In the genomic region with DNA sequence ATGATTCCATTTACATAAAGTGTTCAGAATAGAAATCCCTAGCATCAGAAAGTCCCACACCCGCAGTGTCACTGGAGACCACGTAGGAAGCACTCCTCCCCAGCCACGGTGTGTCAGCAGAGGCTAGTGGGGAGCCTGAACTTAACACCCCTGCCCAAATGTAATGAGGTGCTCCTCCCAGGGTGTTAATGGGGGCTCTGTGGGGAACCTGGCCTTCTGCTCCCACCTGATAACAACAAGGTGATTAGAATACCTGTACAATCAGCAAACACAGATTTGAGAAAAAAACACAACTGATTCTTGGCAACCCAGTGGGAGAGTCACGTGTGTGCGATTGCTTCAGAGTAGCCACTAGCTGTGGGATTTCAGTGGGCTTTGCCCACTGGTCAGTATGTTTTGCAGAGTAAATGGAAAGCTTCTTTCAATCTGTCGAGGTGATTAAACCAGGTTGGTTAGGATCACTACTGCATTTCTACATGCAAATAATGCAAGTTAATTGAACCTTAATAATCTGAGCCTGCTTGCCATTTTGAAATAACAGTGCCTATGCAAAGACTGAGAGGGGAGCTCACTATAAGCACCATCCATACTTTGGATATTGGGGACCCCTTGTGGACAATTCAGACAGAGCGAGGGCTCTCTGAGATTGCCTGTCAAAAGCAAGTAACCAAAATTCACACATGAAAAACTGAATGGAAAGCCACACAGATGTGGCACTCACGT, we compare ENCODE assay signal across 2 cellular contexts.
TF ChIP-seq lines count a peak whose summit lies in the region.

No MANE protein-coding gene starts in this region.

TF ChIP-seq in SK-N-SH, 30 proteins besides CTCF, POLR2A, EP300 and RAD21:
- TF ChIP-seq ZBTB33 (IDR thresholded peaks at IDR 0.05; ENCODE audit: borderline replicate concordance, low read depth) = no peak
- TF ChIP-seq JUND (IDR thresholded peaks at IDR 0.05) = no peak
- TF ChIP-seq MEF2A (IDR thresholded peaks at IDR 0.05; ENCODE audit: borderline replicate concordance, low read depth) = no peak
- TF ChIP-seq TEAD4 (IDR thresholded peaks at IDR 0.05; ENCODE audit: borderline replicate concordance, insufficient read depth) = no peak
- TF ChIP-seq CHD2 (IDR thresholded peaks at IDR 0.05; ENCODE audit: low read length, partially characterized antibody) = no peak
- TF ChIP-seq SIN3A (IDR thresholded peaks at IDR 0.05; ENCODE audit: borderline replicate concordance, low read depth, low read length) = 0 out of 2 replicates have a peak, but pooled peaks have one; percentile 53
- TF ChIP-seq REST (IDR thresholded peaks at IDR 0.05; ENCODE audit: low read depth, low read length) = no peak
- TF ChIP-seq TCF12 (IDR thresholded peaks at IDR 0.05) = no peak
- TF ChIP-seq EZH2phosphoT487 (IDR thresholded peaks at IDR 0.05; ENCODE audit: borderline replicate concordance, low read depth) = no peak
- TF ChIP-seq FOXM1 (IDR thresholded peaks at IDR 0.05; ENCODE audit: low read depth) = no peak
- no peak for TF ChIP-seq MAX (IDR thresholded peaks at IDR 0.05; ENCODE audit: low read depth)
- TF ChIP-seq, protein P1, sequence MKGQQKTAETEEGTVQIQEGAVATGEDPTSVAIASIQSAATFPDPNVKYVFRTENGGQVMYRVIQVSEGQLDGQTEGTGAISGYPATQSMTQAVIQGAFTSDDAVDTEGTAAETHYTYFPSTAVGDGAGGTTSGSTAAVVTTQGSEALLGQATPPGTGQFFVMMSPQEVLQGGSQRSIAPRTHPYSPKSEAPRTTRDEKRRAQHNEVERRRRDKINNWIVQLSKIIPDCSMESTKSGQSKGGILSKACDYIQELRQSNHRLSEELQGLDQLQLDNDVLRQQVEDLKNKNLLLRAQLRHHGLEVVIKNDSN (IDR thresholded peaks at IDR 0.05; ENCODE audit: borderline replicate concordance, low read depth) = no peak
- peak; percentile 97 for TF ChIP-seq SMC3 (IDR thresholded peaks at IDR 0.05; ENCODE audit: low read depth, low read length)
- peak; percentile 44; the same call in 1 of the 2 replicates for TF ChIP-seq RFX5 (IDR thresholded peaks at IDR 0.05; ENCODE audit: low read length)
- no peak for TF ChIP-seq NFIC (IDR thresholded peaks at IDR 0.05; ENCODE audit: borderline replicate concordance)
- TF ChIP-seq YY1 (IDR thresholded peaks at IDR 0.05; ENCODE audit: low read depth) = no peak
- TF ChIP-seq MXI1 (IDR thresholded peaks at IDR 0.05; ENCODE audit: low read depth, low read length) = peak; percentile 79
- no peak for TF ChIP-seq RXRA (IDR thresholded peaks at IDR 0.05; ENCODE audit: borderline replicate concordance, low read depth)
- TF ChIP-seq TAF1 (IDR thresholded peaks at IDR 0.05; ENCODE audit: borderline replicate concordance, low read depth, low read length) = no peak
- no peak for TF ChIP-seq FOXJ3 (CRISPR knock-in tag; IDR thresholded peaks at IDR 0.05)
- no peak for TF ChIP-seq FOSL2 (IDR thresholded peaks at IDR 0.05; ENCODE audit: borderline replicate concordance, low read depth)
- TF ChIP-seq GABPA (IDR thresholded peaks at IDR 0.05; ENCODE audit: low read depth) = no peak
- TF ChIP-seq NRF1 (IDR thresholded peaks at IDR 0.05; ENCODE audit: low read depth, low read length) = peak; percentile 24; the same call in 1 of the 2 replicates

TF ChIP-seq in HepG2, 621 proteins besides CTCF, POLR2A, EP300 and RAD21 (continues in another document):
- TF ChIP-seq, protein P2, sequence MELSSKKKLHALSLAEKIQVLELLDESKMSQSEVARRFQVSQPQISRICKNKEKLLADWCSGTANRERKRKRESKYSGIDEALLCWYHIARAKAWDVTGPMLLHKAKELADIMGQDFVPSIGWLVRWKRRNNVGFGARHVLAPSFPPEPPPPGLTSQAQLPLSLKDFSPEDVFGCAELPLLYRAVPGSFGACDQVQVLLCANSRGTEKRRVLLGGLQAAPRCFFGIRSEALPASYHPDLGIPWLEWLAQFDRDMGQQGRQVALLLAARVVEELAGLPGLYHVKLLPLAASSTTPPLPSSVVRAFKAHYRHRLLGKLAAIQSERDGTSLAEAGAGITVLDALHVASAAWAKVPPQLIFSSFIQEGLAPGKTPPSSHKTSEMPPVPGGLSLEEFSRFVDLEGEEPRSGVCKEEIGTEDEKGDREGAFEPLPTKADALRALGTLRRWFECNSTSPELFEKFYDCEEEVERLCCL (CRISPR knock-in tag; IDR thresholded peaks at IDR 0.05; ENCODE audit: borderline replicate concordance) = no peak
- no peak for TF ChIP-seq MYC (CRISPR knock-in tag; IDR thresholded peaks at IDR 0.05; ENCODE audit: borderline replicate concordance)
- TF ChIP-seq BCL6 (CRISPR knock-in tag; IDR thresholded peaks at IDR 0.05) = no peak
- TF ChIP-seq ZFP82 (CRISPR knock-in tag; IDR thresholded peaks at IDR 0.05; ENCODE audit: borderline replicate concordance) = no peak
- TF ChIP-seq HHEX (CRISPR knock-in tag; IDR thresholded peaks at IDR 0.05) = no peak
- peak; percentile 66; the same call in 1 of the 2 replicates for TF ChIP-seq ZNF644 (CRISPR knock-in tag; IDR thresholded peaks at IDR 0.05; ENCODE audit: low read depth)
- TF ChIP-seq, protein P3, sequence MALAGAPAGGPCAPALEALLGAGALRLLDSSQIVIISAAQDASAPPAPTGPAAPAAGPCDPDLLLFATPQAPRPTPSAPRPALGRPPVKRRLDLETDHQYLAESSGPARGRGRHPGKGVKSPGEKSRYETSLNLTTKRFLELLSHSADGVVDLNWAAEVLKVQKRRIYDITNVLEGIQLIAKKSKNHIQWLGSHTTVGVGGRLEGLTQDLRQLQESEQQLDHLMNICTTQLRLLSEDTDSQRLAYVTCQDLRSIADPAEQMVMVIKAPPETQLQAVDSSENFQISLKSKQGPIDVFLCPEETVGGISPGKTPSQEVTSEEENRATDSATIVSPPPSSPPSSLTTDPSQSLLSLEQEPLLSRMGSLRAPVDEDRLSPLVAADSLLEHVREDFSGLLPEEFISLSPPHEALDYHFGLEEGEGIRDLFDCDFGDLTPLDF (CRISPR knock-in tag; IDR thresholded peaks at IDR 0.05) = no peak
- TF ChIP-seq TSC22D2 (CRISPR knock-in tag; IDR thresholded peaks at IDR 0.05; ENCODE audit: borderline replicate concordance) = peak; percentile 23; the same call in 1 of the 2 replicates
- no peak for TF ChIP-seq MATR3 (CRISPR knock-in tag; IDR thresholded peaks at IDR 0.05)
- TF ChIP-seq, protein P4, sequence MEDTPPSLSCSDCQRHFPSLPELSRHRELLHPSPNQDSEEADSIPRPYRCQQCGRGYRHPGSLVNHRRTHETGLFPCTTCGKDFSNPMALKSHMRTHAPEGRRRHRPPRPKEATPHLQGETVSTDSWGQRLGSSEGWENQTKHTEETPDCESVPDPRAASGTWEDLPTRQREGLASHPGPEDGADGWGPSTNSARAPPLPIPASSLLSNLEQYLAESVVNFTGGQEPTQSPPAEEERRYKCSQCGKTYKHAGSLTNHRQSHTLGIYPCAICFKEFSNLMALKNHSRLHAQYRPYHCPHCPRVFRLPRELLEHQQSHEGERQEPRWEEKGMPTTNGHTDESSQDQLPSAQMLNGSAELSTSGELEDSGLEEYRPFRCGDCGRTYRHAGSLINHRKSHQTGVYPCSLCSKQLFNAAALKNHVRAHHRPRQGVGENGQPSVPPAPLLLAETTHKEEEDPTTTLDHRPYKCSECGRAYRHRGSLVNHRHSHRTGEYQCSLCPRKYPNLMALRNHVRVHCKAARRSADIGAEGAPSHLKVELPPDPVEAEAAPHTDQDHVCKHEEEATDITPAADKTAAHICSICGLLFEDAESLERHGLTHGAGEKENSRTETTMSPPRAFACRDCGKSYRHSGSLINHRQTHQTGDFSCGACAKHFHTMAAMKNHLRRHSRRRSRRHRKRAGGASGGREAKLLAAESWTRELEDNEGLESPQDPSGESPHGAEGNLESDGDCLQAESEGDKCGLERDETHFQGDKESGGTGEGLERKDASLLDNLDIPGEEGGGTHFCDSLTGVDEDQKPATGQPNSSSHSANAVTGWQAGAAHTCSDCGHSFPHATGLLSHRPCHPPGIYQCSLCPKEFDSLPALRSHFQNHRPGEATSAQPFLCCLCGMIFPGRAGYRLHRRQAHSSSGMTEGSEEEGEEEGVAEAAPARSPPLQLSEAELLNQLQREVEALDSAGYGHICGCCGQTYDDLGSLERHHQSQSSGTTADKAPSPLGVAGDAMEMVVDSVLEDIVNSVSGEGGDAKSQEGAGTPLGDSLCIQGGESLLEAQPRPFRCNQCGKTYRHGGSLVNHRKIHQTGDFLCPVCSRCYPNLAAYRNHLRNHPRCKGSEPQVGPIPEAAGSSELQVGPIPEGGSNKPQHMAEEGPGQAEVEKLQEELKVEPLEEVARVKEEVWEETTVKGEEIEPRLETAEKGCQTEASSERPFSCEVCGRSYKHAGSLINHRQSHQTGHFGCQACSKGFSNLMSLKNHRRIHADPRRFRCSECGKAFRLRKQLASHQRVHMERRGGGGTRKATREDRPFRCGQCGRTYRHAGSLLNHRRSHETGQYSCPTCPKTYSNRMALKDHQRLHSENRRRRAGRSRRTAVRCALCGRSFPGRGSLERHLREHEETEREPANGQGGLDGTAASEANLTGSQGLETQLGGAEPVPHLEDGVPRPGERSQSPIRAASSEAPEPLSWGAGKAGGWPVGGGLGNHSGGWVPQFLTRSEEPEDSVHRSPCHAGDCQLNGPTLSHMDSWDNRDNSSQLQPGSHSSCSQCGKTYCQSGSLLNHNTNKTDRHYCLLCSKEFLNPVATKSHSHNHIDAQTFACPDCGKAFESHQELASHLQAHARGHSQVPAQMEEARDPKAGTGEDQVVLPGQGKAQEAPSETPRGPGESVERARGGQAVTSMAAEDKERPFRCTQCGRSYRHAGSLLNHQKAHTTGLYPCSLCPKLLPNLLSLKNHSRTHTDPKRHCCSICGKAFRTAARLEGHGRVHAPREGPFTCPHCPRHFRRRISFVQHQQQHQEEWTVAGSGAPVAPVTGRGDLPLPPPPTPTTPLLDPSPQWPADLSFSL (CRISPR knock-in tag; IDR thresholded peaks at IDR 0.05) = no peak
- 0 out of 2 replicates have a peak, but pooled peaks have one; percentile 25 for TF ChIP-seq ZNF430 (CRISPR knock-in tag; IDR thresholded peaks at IDR 0.05)
- peak; percentile 79 for TF ChIP-seq MED1 (CRISPR knock-in tag; IDR thresholded peaks at IDR 0.05)
- peak; percentile 87; the same call in 1 of the 2 replicates for TF ChIP-seq SP140L (CRISPR knock-in tag; IDR thresholded peaks at IDR 0.05; ENCODE audit: borderline replicate concordance)
- 0 out of 2 replicates have a peak, but pooled peaks have one; percentile 58 for TF ChIP-seq ZNF124 (CRISPR knock-in tag; IDR thresholded peaks at IDR 0.05)
- 0 out of 2 replicates have a peak, but pooled peaks have one; percentile 50 for TF ChIP-seq ZBTB49 (CRISPR knock-in tag; IDR thresholded peaks at IDR 0.05; ENCODE audit: borderline replicate concordance)
- TF ChIP-seq ZNF790 (CRISPR knock-in tag; IDR thresholded peaks at IDR 0.05; ENCODE audit: borderline replicate concordance) = no peak
- TF ChIP-seq HMG20A (CRISPR knock-in tag; IDR thresholded peaks at IDR 0.05; ENCODE audit: borderline replicate concordance) = peak; percentile 24; the same call in 1 of the 2 replicates
- peak; percentile 31; the same call in 1 of the 2 replicates for TF ChIP-seq CSRNP1 (CRISPR knock-in tag; IDR thresholded peaks at IDR 0.05)
- TF ChIP-seq ZBTB38 (CRISPR knock-in tag; IDR thresholded peaks at IDR 0.05) = peak; percentile 78
- TF ChIP-seq, protein P5, sequence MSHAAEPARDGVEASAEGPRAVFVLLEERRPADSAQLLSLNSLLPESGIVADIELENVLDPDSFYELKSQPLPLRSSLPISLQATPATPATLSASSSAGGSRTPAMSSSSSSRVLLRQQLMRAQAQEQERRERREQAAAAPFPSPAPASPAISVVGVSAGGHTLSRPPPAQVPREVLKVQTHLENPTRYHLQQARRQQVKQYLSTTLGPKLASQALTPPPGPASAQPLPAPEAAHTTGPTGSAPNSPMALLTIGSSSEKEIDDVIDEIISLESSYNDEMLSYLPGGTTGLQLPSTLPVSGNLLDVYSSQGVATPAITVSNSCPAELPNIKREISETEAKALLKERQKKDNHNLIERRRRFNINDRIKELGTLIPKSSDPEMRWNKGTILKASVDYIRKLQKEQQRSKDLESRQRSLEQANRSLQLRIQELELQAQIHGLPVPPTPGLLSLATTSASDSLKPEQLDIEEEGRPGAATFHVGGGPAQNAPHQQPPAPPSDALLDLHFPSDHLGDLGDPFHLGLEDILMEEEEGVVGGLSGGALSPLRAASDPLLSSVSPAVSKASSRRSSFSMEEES (CRISPR knock-in tag; IDR thresholded peaks at IDR 0.05) = peak; percentile 17; the same call in 1 of the 2 replicates
- 0 out of 2 replicates have a peak, but pooled peaks have one; percentile 46 for TF ChIP-seq ZNF335 (CRISPR knock-in tag; IDR thresholded peaks at IDR 0.05)
- TF ChIP-seq KLF11 (CRISPR knock-in tag; IDR thresholded peaks at IDR 0.05) = peak; percentile 54; the same call in 1 of the 2 replicates
- 0 out of 2 replicates have a peak, but pooled peaks have one; percentile 28 for TF ChIP-seq SNAPC2 (CRISPR knock-in tag; IDR thresholded peaks at IDR 0.05)
- TF ChIP-seq POGZ (CRISPR knock-in tag; IDR thresholded peaks at IDR 0.05) = 0 out of 2 replicates have a peak, but pooled peaks have one; percentile 21
- peak; percentile 65; the same call in 1 of the 2 replicates for TF ChIP-seq REPIN1 (CRISPR knock-in tag; IDR thresholded peaks at IDR 0.05; ENCODE audit: borderline replicate concordance, low read depth)
- TF ChIP-seq ZNF530 (CRISPR knock-in tag; IDR thresholded peaks at IDR 0.05; ENCODE audit: low read depth) = no peak
- TF ChIP-seq HNRNPH1 (optimal IDR thresholded peaks at IDR 0.05; ENCODE audit: low read depth, low read length) = no peak
